ENCODE assay signal across 16 cellular contexts in the genomic region with DNA sequence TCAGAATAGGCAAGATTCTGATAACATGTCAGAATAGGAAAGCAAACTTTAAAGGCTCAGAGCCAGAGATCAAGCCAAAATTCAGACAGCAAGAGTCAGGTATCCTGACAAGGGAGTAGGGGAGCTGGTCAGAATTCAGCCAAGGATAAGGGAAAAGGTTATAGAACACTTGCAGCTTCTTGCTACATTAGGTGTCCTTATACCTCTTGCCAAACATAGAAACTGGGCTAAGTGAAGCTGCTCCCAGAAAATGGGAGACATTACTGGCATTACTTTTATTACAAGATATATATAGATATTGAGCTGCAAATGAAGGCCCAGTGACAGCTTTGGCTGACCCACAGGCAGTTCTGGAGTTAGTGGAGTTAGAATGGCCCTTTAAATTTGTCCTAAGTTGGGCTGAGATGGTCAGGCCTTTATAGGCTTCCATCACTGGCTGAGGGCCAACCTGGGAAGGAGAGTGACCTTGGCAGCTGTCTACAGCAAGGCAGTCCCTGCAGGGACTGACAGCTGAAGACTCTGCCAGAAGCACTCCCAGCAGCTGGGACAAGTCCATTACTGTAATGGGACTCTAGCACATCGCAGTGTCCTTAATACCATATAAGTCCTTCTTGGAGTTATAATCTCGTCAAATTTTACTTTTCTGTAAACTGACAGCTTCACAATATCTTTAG.
DNase-seq lines count a peak whose midpoint lies in the region; ATAC-seq and TF ChIP-seq lines count a peak whose summit lies in the region.
"Had no signal": no experiment of that assay in that cellular context is flagged by ENCODE, and none has a peak within 500 bp of the region (broad histone marks: within the 10 kb centered on the region; RNA-seq: fewer than 3 reads in every experiment).

No MANE protein-coding gene starts in this region.

- no peak overlapping the region for H3K4ac ChIP-seq in neuronal stem cell (ENCODE audit: low read length)

- peaks cover 9 to 12% (median 9%) of the 10 kb centered on the region in 3 donors for H3K4me1 ChIP-seq in skeletal muscle tissue (ENCODE audit: control insufficient read depth in 3 of 3, insufficient read depth in 3 of 3, low read length in 3 of 3)
- H3K4me1 ChIP-seq in neuronal stem cell (ENCODE audit: control insufficient read depth in 2 of 2, insufficient read depth in 1 of 2, low read depth in 1 of 2, low read length in 2 of 2): no peaks in the 10 kb centered on the region
- H3K4me1 ChIP-seq: BLaER1 had no signal

- H3K9me3 ChIP-seq in skeletal muscle tissue (ENCODE audit: control insufficient read depth in 3 of 3, low read length in 3 of 3): no peaks in the 10 kb centered on the region
- H3K9me3 ChIP-seq in neuronal stem cell (replicated peaks in 1 of 2; ENCODE audit: control insufficient read depth in 2 of 2, insufficient read depth in 1 of 2, low read depth in 1 of 2, low read length in 2 of 2): no peaks in the 10 kb centered on the region
- H3K9me3 ChIP-seq: BLaER1, thoracic aorta had no signal

- H4K91ac ChIP-seq in neuronal stem cell (ENCODE audit: low read depth, low read length, poor library complexity): no peak overlapping the region

- H2BK120ac ChIP-seq in neuronal stem cell (ENCODE audit: low read depth, low read length): no peak overlapping the region

- no peak overlapping the region for H4K8ac ChIP-seq in neuronal stem cell (ENCODE audit: low read depth, low read length)

- H2BK12ac ChIP-seq in neuronal stem cell (ENCODE audit: low read length): no peak overlapping the region

- no peak for TF ChIP-seq CTCF in VCaP (conservative IDR thresholded peaks at IDR 0.05)

- no peak overlapping the region for H3K18ac ChIP-seq in neuronal stem cell (ENCODE audit: low read length)

- peak; percentile 17 for DNase-seq in NCI-H1105 (lab: John Stamatoyannopoulos, UW)
- DNase-seq in left lobe of liver (ENCODE audit: low spot score): peak; percentile 90
- no peak for DNase-seq in NCI-H774 (lab: John Stamatoyannopoulos, UW)
- no peak for DNase-seq in amniotic stem cell (lab: John Stamatoyannopoulos, UW)
- DNase-seq in neuronal stem cell (ENCODE audit: low spot score): no peak
- DNase-seq: activated CD4-positive, alpha-beta T cell treated with anti-CD3 and anti-CD28 coated beads for 36 hours; KBM-7; NCI-H1417; stimulated activated CD4-positive, alpha-beta T cell treated with anti-CD3 and anti-CD28 coated beads, Interleukin-4, amount 100 ng/mL, for 24 hours; T-helper 2 cell had no signal

- H2AK5ac ChIP-seq in neuronal stem cell (ENCODE audit: low read depth, low read length): no peak overlapping the region

- H2BK15ac ChIP-seq in neuronal stem cell (ENCODE audit: low read length): no peak overlapping the region

- ATAC-seq in left lobe of liver: peak; percentile 95
- no peak for ATAC-seq in GM18861 (IDR thresholded peaks at IDR 0.05; ENCODE audit: unreplicated experiment)
- ATAC-seq: activated CD4-positive, alpha-beta T cell treated with anti-CD3 and anti-CD28 coated beads for 36 hours; natural killer cell treated with Interleukin-12 subunit alpha and Interleukin-12 subunit beta and Interleukin-15 and Interleukin-18, amount 100 ng/mL, for 72 hours had no signal

- H3K27ac ChIP-seq in VCaP (peak overlapping the region; percentile 92), skeletal muscle tissue (ENCODE audit: low read depth, low read length) (peak overlapping the region; percentile 75), neuronal stem cell (replicated peaks; ENCODE audit: low read length) (no peak overlapping the region)
- H3K27ac ChIP-seq: BLaER1, thoracic aorta had no signal

- H3K4me2 ChIP-seq in neuronal stem cell (ENCODE audit: insufficient read depth, low read length, poor library complexity, severe bottlenecking): no peak overlapping the region
- H3K4me2 ChIP-seq: BLaER1 had no signal

- peak overlapping the region in 1 of 3 donors; percentile 44 for H3K9ac ChIP-seq in skeletal muscle tissue (ENCODE audit: low read depth in 1 of 3, low read length in 3 of 3)
- no peak overlapping the region for H3K9ac ChIP-seq in neuronal stem cell (ENCODE audit: low read depth, low read length, poor library complexity)
- H3K9ac ChIP-seq: BLaER1 had no signal

- H2BK5ac ChIP-seq in neuronal stem cell (ENCODE audit: low read length): no peak overlapping the region

- no peaks in the 10 kb centered on the region for H3K36me3 ChIP-seq in skeletal muscle tissue (ENCODE audit: control insufficient read depth in 3 of 3, insufficient read depth in 3 of 3, low read length in 3 of 3)
- H3K36me3 ChIP-seq in neuronal stem cell (replicated peaks in 1 of 2; ENCODE audit: control insufficient read depth in 2 of 2, insufficient read depth in 2 of 2, low read length in 2 of 2): no peaks in the 10 kb centered on the region
- H3K36me3 ChIP-seq: BLaER1, thoracic aorta had no signal

- WGBS in neuronal stem cell (ENCODE audit: extremely low coverage in 2 of 2, insufficient read length in 2 of 2, insufficient replicate concordance in 1 of 2), 2 donors: no CpG with 5 or more reads among the region's 2 CpGs

- no peak overlapping the region for H3K14ac ChIP-seq in neuronal stem cell (ENCODE audit: low read length)

- H3K4me3 ChIP-seq in skeletal muscle tissue (ENCODE audit: low read length in 3 of 3): peak overlapping the region in 1 of 3 donors; percentile 33
- no peak overlapping the region for H3K4me3 ChIP-seq in neuronal stem cell (ENCODE audit: low read length in 2 of 2)
- H3K4me3 ChIP-seq: BLaER1, thoracic aorta had no signal

- no peaks in the 10 kb centered on the region for H3K79me1 ChIP-seq in neuronal stem cell (ENCODE audit: low read depth, low read length)

- H3K27me3 ChIP-seq in skeletal muscle tissue (ENCODE audit: control insufficient read depth in 3 of 3, insufficient read depth in 3 of 3, low read length in 3 of 3): no peaks in the 10 kb centered on the region
- H3K27me3 ChIP-seq in neuronal stem cell (ENCODE audit: control insufficient read depth in 3 of 3, insufficient read depth in 3 of 3, low read depth in 1 of 3, low read length in 3 of 3): no peaks in the 10 kb centered on the region
- H3K27me3 ChIP-seq: BLaER1 had no signal

- H3K23ac ChIP-seq in neuronal stem cell (ENCODE audit: low read depth, low read length, poor library complexity): no peak overlapping the region

- H2AFZ ChIP-seq in neuronal stem cell (ENCODE audit: low read length): no peak overlapping the region

Comparison
In these comparisons a context has a peak if more than half of its experiments do, and no peak if none do; other contexts are left out.
1. DNase-seq: peak in NCI-H1105 (single experiment) and left lobe of liver (single experiment); none in NCI-H774 (single experiment), amniotic stem cell (single experiment) and neuronal stem cell (single experiment).